In the genomic region with DNA sequence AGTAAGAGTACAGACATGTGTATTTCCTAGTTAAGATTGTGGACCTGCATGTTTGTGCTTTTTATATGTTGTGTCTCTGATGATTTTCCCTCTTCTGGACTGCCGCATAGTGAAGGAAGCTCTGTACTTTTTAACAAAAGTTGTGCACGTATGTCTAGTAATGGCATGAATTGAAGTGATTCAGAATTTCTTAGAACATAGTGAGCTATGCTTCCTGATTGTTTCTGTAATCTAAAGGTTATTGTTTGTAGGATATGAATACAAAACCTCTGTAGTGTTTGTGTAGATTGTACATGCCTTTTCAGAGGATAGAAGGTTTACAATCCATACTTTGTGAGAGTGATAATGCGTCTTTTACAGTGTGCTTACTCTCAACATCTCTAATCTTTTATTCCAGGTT, we compare ENCODE assay signal across 15 cellular contexts. TPM values are rescaled to one million over a fixed set of nuclear protein-coding genes. Genes with fewer than 3 reads are reported as not detected.
DNase-seq lines count a peak whose midpoint lies in the region; ATAC-seq, FAIRE-seq and TF ChIP-seq lines count a peak whose summit lies in the region.
"Had no signal": no experiment of that assay in that cellular context is flagged by ENCODE, and none has a peak within 500 bp of the region (broad histone marks: within the 10 kb centered on the region; RNA-seq: fewer than 3 reads in every experiment).

No MANE protein-coding gene starts in this region.

- DNase-seq in GM12892 (ENCODE audit: insufficient read length) (no peak), SK-MEL-5 (ENCODE audit: low read depth, low spot score) (peak; percentile 60), foreskin melanocyte (peak; percentile 58), sigmoid colon (no peak), H4 (ENCODE audit: low spot score) (no peak)
- DNase-seq in stimulated activated naive CD4-positive, alpha-beta T cell treated with Interleukin-2 at 50 U/mL for 16 hours (lab: John Stamatoyannopoulos, UW) = no peak
- DNase-seq: 8988T; AML-193; CD8-positive, alpha-beta memory T cell; DMS53; H7; Karpas-422 had no signal

- WGBS in sigmoid colon, 2 donors = 83 to 87% methylated on average over 3 of the region's 3 CpGs

- no peak for ATAC-seq in GM21526 (IDR thresholded peaks at IDR 0.05; ENCODE audit: low FRiP score, unreplicated experiment)
- ATAC-seq: K562 had no signal

- TF ChIP-seq CTCF in sigmoid colon (IDR thresholded peaks at IDR 0.05) = no peak

- no peaks in the 10 kb centered on the region for H3K36me3 ChIP-seq in sigmoid colon

- in situ Hi-C loops in SK-MEL-5 (cut with HindIII; ENCODE audit: low pct_unique_long_range_greater_than_20kb, low sequenced_read_pairs) = no loop called here

- FAIRE-seq in GM12892 (lab: Jason Lieb, UNC) = peak; percentile 70
- FAIRE-seq: K562 had no signal

- TF ChIP-seq POLR2A in GM12892 (IDR thresholded peaks at IDR 0.05; ENCODE audit: low read depth, low read length) (no peak), sigmoid colon (IDR thresholded peaks at IDR 0.05) (no peak)

- peaks cover 0 to 58% (median 54%) of the 10 kb centered on the region in 4 donors for H3K4me1 ChIP-seq in sigmoid colon
- H3K4me1 ChIP-seq: BLaER1 had no signal

- H3K9me3 ChIP-seq in sigmoid colon = no peaks in the 10 kb centered on the region

- intact Hi-C loops in sigmoid colon (cut with DNase I) = no loop called here

- peak overlapping the region in 3 of 4 donors; percentile 0 to 68 (median 36) for H3K27ac ChIP-seq in sigmoid colon
- H3K27ac ChIP-seq: BLaER1 had no signal

- no peak for TF ChIP-seq EP300 in sigmoid colon (IDR thresholded peaks at IDR 0.05)

- H3K27me3 ChIP-seq in sigmoid colon = no peaks in the 10 kb centered on the region
- H3K27me3 ChIP-seq: BLaER1 had no signal

- no peak overlapping the region for H3K4me3 ChIP-seq in sigmoid colon
- H3K4me3 ChIP-seq: BLaER1, K562 had no signal

RNA-seq across cellular contexts. Expression of gene NUDT6, which starts 37.0 kb away (rescaled TPM):
- 8.0 TPM for polyA plus RNA-seq in GM12892 (2012; ENCODE audit: missing spikeins)
- total RNA-seq in SK-MEL-5 (2014; rRNA removed; shearing (Covaris generic)) = 11.8 and 14.6 TPM in 2 replicates
- 5.6 and 8.7 TPM in 2 replicates for polyA plus RNA-seq in SK-MEL-5 (2015; cell fraction: cytosol; rRNA removed)
- polyA plus RNA-seq in SK-MEL-5 (2015; cell fraction: nucleus; rRNA removed) = 31.4 and 36.0 TPM in 2 replicates
- total RNA-seq in sigmoid colon = 1 to 10 TPM; 5.0 to 9.4 (median 7.2) TPM
- 10 to 100 TPM in 1 of 3 donors, 1 to 10 TPM in 2; 5.9 to 10.4 (median 9.0) TPM for polyA plus RNA-seq in sigmoid colon
- total RNA-seq in H4 (2014; rRNA removed; shearing (Covaris generic)) = 11.4 and 11.7 TPM in 2 replicates

Comparison
In these comparisons a context has a peak if more than half of its experiments do, and no peak if none do; other contexts are left out.
1. DNase-seq: peak in SK-MEL-5 (single experiment) and foreskin melanocyte (single experiment); none in GM12892 (single experiment), sigmoid colon (single experiment), stimulated activated naive CD4-positive, alpha-beta T cell treated with Interleukin-2 at 50 U/mL for 16 hours (single experiment) and H4 (single experiment).